ENCODE assay signal across 1 cellular context in genomic region chr5:135388860-135389435, GRCh38.
TF ChIP-seq lines count a peak whose summit lies in the region.

No MANE protein-coding gene starts in this region.

TF ChIP-seq in GM23338, 12 proteins besides CTCF, POLR2A, EP300 and RAD21 (continued from another document):
- no peak for TF ChIP-seq ZNF462 (CRISPR knock-in tag; IDR thresholded peaks at IDR 0.05)
